In genomic region chr7:55641811-55642210, GRCh38 we compare ENCODE assay signal across 9 cellular contexts.
A peak's percentile ranks its signal among the peaks of the same experiment; 100 is the strongest.
DNase-seq lines count a peak whose midpoint lies in the region; ATAC-seq and TF ChIP-seq lines count a peak whose summit lies in the region.
"Had no signal": no experiment of that assay in that cellular context is flagged by ENCODE, and none has a peak within 500 bp of the region (broad histone marks: within the 10 kb centered on the region; RNA-seq: fewer than 3 reads in every experiment).

No MANE protein-coding gene starts in this region.

- no peaks in the 10 kb centered on the region for H3K27me3 Mint-ChIP-seq in type B pancreatic cell

- ATAC-seq in GM18502 (IDR thresholded peaks at IDR 0.05; ENCODE audit: poor library complexity, unreplicated experiment) (peak; percentile 88), GM21381 (IDR thresholded peaks at IDR 0.05; ENCODE audit: unreplicated experiment) (peak; percentile 76), HG03378 (IDR thresholded peaks at IDR 0.05; ENCODE audit: unreplicated experiment) (peak; percentile 88)

- no peak overlapping the region for H3K4me3 ChIP-seq in adrenal gland

- DNase-seq in dermis blood vessel endothelial cell = peak; percentile 43
- no peak for DNase-seq in DMS 273 (lab: John Stamatoyannopoulos, UW; ENCODE audit: unreplicated experiment)
- DNase-seq in adrenal gland = no peak
- no peak for DNase-seq in type B pancreatic cell (ENCODE audit: extremely low spot score, unreplicated experiment)
- no peak for DNase-seq in NOMO-1 (lab: John Stamatoyannopoulos, UW; ENCODE audit: unreplicated experiment in 2 of 2)
- DNase-seq: right cardiac atrium had no signal

- no peaks in the 10 kb centered on the region for H3K36me3 ChIP-seq in adrenal gland (replicated peaks in 1 of 2)

- H3K4me3 Mint-ChIP-seq in type B pancreatic cell = no peak overlapping the region

- no peaks in the 10 kb centered on the region for H3K9me3 Mint-ChIP-seq in type B pancreatic cell

- no peaks in the 10 kb centered on the region for H3K4me1 ChIP-seq in adrenal gland (replicated peaks in 1 of 2)

- H3K27ac Mint-ChIP-seq in type B pancreatic cell = no peak overlapping the region

- H3K36me3 Mint-ChIP-seq in type B pancreatic cell = no peaks in the 10 kb centered on the region

- intact Hi-C loops in adrenal gland (cut with DNase I) = loop anchor here in 1 of 2 donors (10.0 kb wide), 1 partner anchor 433 kb away; no protein-coding TSS in a partner anchor

- no peak for TF ChIP-seq CTCF in adrenal gland (IDR thresholded peaks at IDR 0.05)
- no peak for TF ChIP-seq CTCF in type B pancreatic cell (conservative IDR thresholded peaks at IDR 0.05)

- H3K27me3 ChIP-seq in adrenal gland = no peaks in the 10 kb centered on the region

- peaks cover 0 to 6% (median 0%) of the 10 kb centered on the region in 3 donors for H3K9me3 ChIP-seq in adrenal gland (replicated peaks in 1 of 3)

- H3K27ac ChIP-seq in adrenal gland = no peak overlapping the region

- H3K4me1 Mint-ChIP-seq in type B pancreatic cell (ENCODE audit: unreplicated experiment) = no peaks in the 10 kb centered on the region

- no peak for TF ChIP-seq POLR2A in adrenal gland (IDR thresholded peaks at IDR 0.05)
